In the genomic region with DNA sequence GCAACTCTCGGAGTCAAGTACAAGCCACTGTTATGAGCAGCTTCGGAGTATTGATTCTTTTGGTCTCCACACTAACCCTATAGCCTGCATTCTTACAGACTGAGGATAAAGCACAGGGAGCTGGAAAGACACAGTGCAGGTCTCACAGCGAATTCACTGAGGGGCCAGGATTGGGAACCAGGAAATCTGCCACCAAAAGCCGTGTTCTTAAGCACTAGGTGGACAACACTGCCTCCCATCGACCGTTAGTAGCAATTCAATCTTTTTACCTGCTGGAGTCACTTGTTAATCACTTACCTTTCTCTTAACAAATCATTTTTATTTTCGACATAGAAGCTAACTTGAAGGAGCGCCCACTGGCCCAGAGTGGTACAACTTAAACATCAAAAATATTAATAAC, we compare ENCODE assay signal across 8 cellular contexts. TPM values are rescaled to one million over a fixed set of nuclear protein-coding genes. Genes with fewer than 3 reads are reported as not detected.
DNase-seq lines count a peak whose midpoint lies in the region; ATAC-seq and TF ChIP-seq lines count a peak whose summit lies in the region.

No MANE protein-coding gene starts in this region.

- H3K9me3 ChIP-seq in adipocyte (ENCODE audit: control insufficient read depth, low read length) = no peaks in the 10 kb centered on the region

- no peak for ATAC-seq in HG02623 (IDR thresholded peaks at IDR 0.05; ENCODE audit: unreplicated experiment)

- no peaks in the 10 kb centered on the region for H3K36me3 ChIP-seq in adipocyte (ENCODE audit: control insufficient read depth, insufficient read depth, low read length, severe bottlenecking)

- H3K9ac ChIP-seq in adipocyte (ENCODE audit: low read length) = no peak overlapping the region

- H3K27ac Mint-ChIP-seq in activated CD4-positive, alpha-beta T cell treated with anti-CD3 and anti-CD28 coated beads, Interleukin-2, amount 10 ng/mL, durations not matched to agents 24 days and 14 days = no peak overlapping the region

- H3K27me3 ChIP-seq in adipocyte (replicated peaks; ENCODE audit: control insufficient read depth, insufficient read depth, low read length) = peaks cover 17% of the 10 kb centered on the region

- H3K9me3 Mint-ChIP-seq in activated CD4-positive, alpha-beta T cell treated with anti-CD3 and anti-CD28 coated beads, Interleukin-2, amount 10 ng/mL, durations not matched to agents 24 days and 14 days = no peaks in the 10 kb centered on the region

- H3K4me1 Mint-ChIP-seq in activated CD4-positive, alpha-beta T cell treated with anti-CD3 and anti-CD28 coated beads, Interleukin-2, amount 10 ng/mL, durations not matched to agents 24 days and 14 days = peaks cover 7% of the 10 kb centered on the region

- H3K36me3 Mint-ChIP-seq in activated CD4-positive, alpha-beta T cell treated with anti-CD3 and anti-CD28 coated beads, Interleukin-2, amount 10 ng/mL, durations not matched to agents 24 days and 14 days (ENCODE audit: low read depth) = no peaks in the 10 kb centered on the region

- DNase-seq in activated CD4-positive, alpha-beta T cell treated with anti-CD3 and anti-CD28 coated beads, Interleukin-2, amount 10 ng/mL, durations not matched to agents 24 days and 14 days = peak; percentile 68
- no peak for DNase-seq in activated CD4-positive, alpha-beta T cell treated with anti-CD3 and anti-CD28 coated beads for 4 hours
- DNase-seq in LNCaP clone FGC (ENCODE audit: low read depth) = peak; percentile 8
- DNase-seq in adipocyte (ENCODE audit: low read depth) = peak; percentile 45
- peak; percentile 5 for DNase-seq in kidney glomerular epithelial cell (lab: John Stamatoyannopoulos, UW)
- DNase-seq in midbrain (lab: John Stamatoyannopoulos, UW) = no peak
- no peak for DNase-seq in stimulated activated naive CD4-positive, alpha-beta T cell treated with Interleukin-2 at 50 U/mL for 16 hours (lab: John Stamatoyannopoulos, UW)

- peak; percentile 35 for TF ChIP-seq CTCF in LNCaP clone FGC (IDR thresholded peaks at IDR 0.05; ENCODE audit: control insufficient read depth, extremely low read depth, insufficient read depth)

- H3K27me3 Mint-ChIP-seq in activated CD4-positive, alpha-beta T cell treated with anti-CD3 and anti-CD28 coated beads, Interleukin-2, amount 10 ng/mL, durations not matched to agents 24 days and 14 days = no peaks in the 10 kb centered on the region

- H3K4me3 Mint-ChIP-seq in activated CD4-positive, alpha-beta T cell treated with anti-CD3 and anti-CD28 coated beads, Interleukin-2, amount 10 ng/mL, durations not matched to agents 24 days and 14 days = no peak overlapping the region

- H3K4me1 ChIP-seq in adipocyte (ENCODE audit: control insufficient read depth, insufficient read depth, low read length) = peaks cover 10% of the 10 kb centered on the region

- intact Hi-C loops in activated CD4-positive, alpha-beta T cell treated with anti-CD3 and anti-CD28 coated beads, Interleukin-2, amount 10 ng/mL, durations not matched to agents 24 days and 14 days (cut with micrococcal nuclease) = loop anchor here (1.0 to 5.0 kb wide), 2 partner anchors 45 to 82 kb away; a partner anchor contains a TSS

- no peak overlapping the region for H3K4me3 ChIP-seq in LNCaP clone FGC (ENCODE audit: low read depth, low read length)
- H3K4me3 ChIP-seq in adipocyte (ENCODE audit: low read length) = no peak overlapping the region

RNA-seq across cellular contexts. Expression of a gene that starts 6.3 kb away (rescaled TPM):
- not detected in 2 replicates for total RNA-seq in activated CD4-positive, alpha-beta T cell treated with anti-CD3 and anti-CD28 coated beads, Interleukin-2, amount 10 ng/mL, durations not matched to agents 24 days and 14 days

RNA-seq across cellular contexts. Expression of a gene that starts 20.3 kb away (rescaled TPM):
- 45.8 TPM in 2 replicates for total RNA-seq in activated CD4-positive, alpha-beta T cell treated with anti-CD3 and anti-CD28 coated beads, Interleukin-2, amount 10 ng/mL, durations not matched to agents 24 days and 14 days

RNA-seq across cellular contexts. Expression of a gene that starts 28.8 kb away (rescaled TPM):
- not detected in 2 replicates for total RNA-seq in activated CD4-positive, alpha-beta T cell treated with anti-CD3 and anti-CD28 coated beads, Interleukin-2, amount 10 ng/mL, durations not matched to agents 24 days and 14 days

RNA-seq across cellular contexts. Expression of a gene that starts 36.6 kb away (rescaled TPM):
- 114 and 115 TPM in 2 replicates for total RNA-seq in activated CD4-positive, alpha-beta T cell treated with anti-CD3 and anti-CD28 coated beads, Interleukin-2, amount 10 ng/mL, durations not matched to agents 24 days and 14 days

RNA-seq across cellular contexts. Expression of a gene that starts 46.8 kb away (rescaled TPM):
- 132 and 134 TPM in 2 replicates for total RNA-seq in activated CD4-positive, alpha-beta T cell treated with anti-CD3 and anti-CD28 coated beads, Interleukin-2, amount 10 ng/mL, durations not matched to agents 24 days and 14 days

Comparison
In these comparisons a context has a peak if more than half of its experiments do, and no peak if none do; other contexts are left out.
1. DNase-seq: peak in activated CD4-positive, alpha-beta T cell treated with anti-CD3 and anti-CD28 coated beads, Interleukin-2, amount 10 ng/mL, durations not matched to agents 24 days and 14 days (single experiment), LNCaP clone FGC (single experiment), adipocyte (single experiment) and kidney glomerular epithelial cell (single experiment); none in activated CD4-positive, alpha-beta T cell treated with anti-CD3 and anti-CD28 coated beads for 4 hours (0 of 2), midbrain (single experiment) and stimulated activated naive CD4-positive, alpha-beta T cell treated with Interleukin-2 at 50 U/mL for 16 hours (single experiment).